In the genomic region with DNA sequence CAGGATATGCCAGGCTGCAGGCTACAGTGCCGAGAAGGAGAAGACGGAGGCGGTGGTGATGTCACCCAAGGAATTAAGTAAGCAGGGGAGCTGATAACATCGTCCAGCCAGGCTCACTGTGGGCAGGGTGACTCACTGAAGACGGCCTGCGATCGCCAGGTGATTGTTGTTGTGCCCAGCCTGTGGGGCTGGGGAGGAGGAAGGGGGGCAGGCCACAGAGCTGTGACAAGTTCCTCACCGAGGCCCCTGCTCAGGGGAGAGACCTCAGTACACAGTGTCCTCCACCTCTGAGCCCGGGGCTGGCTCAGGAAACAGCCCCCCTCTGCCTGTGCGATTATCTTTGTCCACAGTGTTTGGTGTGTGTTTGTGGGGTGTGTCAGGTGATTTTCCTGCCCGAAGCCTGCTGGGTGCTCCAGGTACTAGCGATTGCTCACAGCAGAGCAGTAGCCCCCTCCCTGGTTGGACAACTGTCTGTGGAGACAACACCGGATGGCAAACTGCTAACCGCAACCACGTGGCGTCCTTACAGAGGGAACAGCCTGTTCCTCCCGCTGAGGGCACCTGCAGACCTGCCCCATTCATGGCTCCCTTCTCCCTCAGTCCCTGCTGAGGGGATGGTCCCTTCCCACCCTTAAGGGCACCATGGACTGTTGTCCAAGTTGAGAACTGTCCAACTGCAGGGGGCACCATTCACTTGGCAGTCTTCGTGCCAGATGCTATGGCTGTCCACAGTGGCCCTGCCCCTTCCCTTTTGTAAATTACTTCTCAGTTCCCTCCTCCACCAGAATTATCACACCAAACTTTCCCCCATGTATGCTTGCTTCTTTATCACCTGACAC, we compare ENCODE assay signal across 1 cellular context.
TF ChIP-seq lines count a peak whose summit lies in the region.

No MANE protein-coding gene starts in this region.

TF ChIP-seq in HepG2, 621 proteins besides CTCF, POLR2A, EP300 and RAD21 (continued from another document):
- TF ChIP-seq HOXA9 (CRISPR knock-in tag; IDR thresholded peaks at IDR 0.05; ENCODE audit: borderline replicate concordance) (no peak), ZNF382 (CRISPR knock-in tag; IDR thresholded peaks at IDR 0.05; ENCODE audit: borderline replicate concordance) (no peak), NFKB2 (CRISPR knock-in tag; IDR thresholded peaks at IDR 0.05; ENCODE audit: borderline replicate concordance) (peak; percentile 87), ZSCAN31 (CRISPR knock-in tag; IDR thresholded peaks at IDR 0.05; ENCODE audit: low read depth) (no peak; the same call in 1 of the 2 replicates), LCORL (IDR thresholded peaks at IDR 0.05) (no peak), LCORL (CRISPR knock-in tag; IDR thresholded peaks at IDR 0.05) (peak; percentile 83), ZNF431 (CRISPR knock-in tag; IDR thresholded peaks at IDR 0.05; ENCODE audit: borderline replicate concordance, low read depth) (peak; percentile 72; the same call in 1 of the 2 replicates), FOXJ3 (CRISPR knock-in tag; IDR thresholded peaks at IDR 0.05; ENCODE audit: borderline replicate concordance) (0 out of 2 replicates have a peak, but pooled peaks have one; percentile 3), ZNF264 (CRISPR knock-in tag; IDR thresholded peaks at IDR 0.05) (0 out of 2 replicates have a peak, but pooled peaks have one; percentile 52), ZNF543 (CRISPR knock-in tag; IDR thresholded peaks at IDR 0.05) (0 out of 2 replicates have a peak, but pooled peaks have one; percentile 43), SALL2 (CRISPR knock-in tag; IDR thresholded peaks at IDR 0.05) (peak; percentile 60; the same call in 1 of the 2 replicates), SP140L (CRISPR knock-in tag; IDR thresholded peaks at IDR 0.05; ENCODE audit: borderline replicate concordance) (0 out of 2 replicates have a peak, but pooled peaks have one; percentile 15), ZNF790 (CRISPR knock-in tag; IDR thresholded peaks at IDR 0.05; ENCODE audit: borderline replicate concordance) (peak; percentile 85), ZNF607 (CRISPR knock-in tag; IDR thresholded peaks at IDR 0.05; ENCODE audit: borderline replicate concordance) (peak; percentile 51; the same call in 1 of the 2 replicates), RFX5 (IDR thresholded peaks at IDR 0.05; ENCODE audit: low read depth, low read length) (no peak), ZNF136 (CRISPR knock-in tag; IDR thresholded peaks at IDR 0.05; ENCODE audit: low read depth) (no peak; the same call in 1 of the 2 replicates), ZNF350 (CRISPR knock-in tag; IDR thresholded peaks at IDR 0.05; ENCODE audit: borderline replicate concordance, low read depth) (peak; percentile 71), ZMYM3 (CRISPR knock-in tag; IDR thresholded peaks at IDR 0.05) (peak; percentile 84), ZSCAN20 (CRISPR knock-in tag; IDR thresholded peaks at IDR 0.05; ENCODE audit: borderline replicate concordance) (no peak; the same call in 1 of the 2 replicates), NFE2L2 (IDR thresholded peaks at IDR 0.05; ENCODE audit: low read length) (no peak), GFI1 (CRISPR knock-in tag; IDR thresholded peaks at IDR 0.05; ENCODE audit: borderline replicate concordance) (0 out of 2 replicates have a peak, but pooled peaks have one; percentile 52), PHF21A (CRISPR knock-in tag; IDR thresholded peaks at IDR 0.05) (peak; percentile 89), ZNF263 (CRISPR knock-in tag; IDR thresholded peaks at IDR 0.05) (peak; percentile 77), NRL (CRISPR knock-in tag; IDR thresholded peaks at IDR 0.05; ENCODE audit: borderline replicate concordance) (peak; percentile 68), RARA (CRISPR knock-in tag; IDR thresholded peaks at IDR 0.05) (peak; percentile 76), ZNF552 (CRISPR knock-in tag; IDR thresholded peaks at IDR 0.05; ENCODE audit: borderline replicate concordance) (no peak; the same call in 1 of the 2 replicates), MLLT10 (CRISPR knock-in tag; IDR thresholded peaks at IDR 0.05) (no peak), ZNF577 (CRISPR knock-in tag; IDR thresholded peaks at IDR 0.05; ENCODE audit: borderline replicate concordance, low read depth) (no peak), ZNF451 (CRISPR knock-in tag; IDR thresholded peaks at IDR 0.05) (no peak), RFX1 (IDR thresholded peaks at IDR 0.05) (no peak), HNRNPH1 (optimal IDR thresholded peaks at IDR 0.05; ENCODE audit: low read depth, low read length) (no peak), ZC3H4 (CRISPR knock-in tag; IDR thresholded peaks at IDR 0.05; ENCODE audit: borderline replicate concordance) (peak; percentile 71; the same call in 1 of the 2 replicates), REPIN1 (CRISPR knock-in tag; IDR thresholded peaks at IDR 0.05; ENCODE audit: borderline replicate concordance, low read depth) (peak; percentile 74; the same call in 1 of the 2 replicates), ZBTB38 (CRISPR knock-in tag; IDR thresholded peaks at IDR 0.05) (peak; percentile 96), ARID2 (CRISPR knock-in tag; IDR thresholded peaks at IDR 0.05; ENCODE audit: borderline replicate concordance) (no peak), ZNF850 (CRISPR knock-in tag; conservative IDR thresholded peaks at IDR 0.05) (0 out of 2 replicates have a peak, but pooled peaks have one; percentile 36), ZNF557 (CRISPR knock-in tag; IDR thresholded peaks at IDR 0.05) (no peak), PHF8 (CRISPR knock-in tag; IDR thresholded peaks at IDR 0.05) (no peak)
- TF ChIP-seq, protein P1, sequence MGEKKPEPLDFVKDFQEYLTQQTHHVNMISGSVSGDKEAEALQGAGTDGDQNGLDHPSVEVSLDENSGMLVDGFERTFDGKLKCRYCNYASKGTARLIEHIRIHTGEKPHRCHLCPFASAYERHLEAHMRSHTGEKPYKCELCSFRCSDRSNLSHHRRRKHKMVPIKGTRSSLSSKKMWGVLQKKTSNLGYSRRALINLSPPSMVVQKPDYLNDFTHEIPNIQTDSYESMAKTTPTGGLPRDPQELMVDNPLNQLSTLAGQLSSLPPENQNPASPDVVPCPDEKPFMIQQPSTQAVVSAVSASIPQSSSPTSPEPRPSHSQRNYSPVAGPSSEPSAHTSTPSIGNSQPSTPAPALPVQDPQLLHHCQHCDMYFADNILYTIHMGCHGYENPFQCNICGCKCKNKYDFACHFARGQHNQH (CRISPR knock-in tag; IDR thresholded peaks at IDR 0.05): peak; percentile 91
- TF ChIP-seq, protein P2, sequence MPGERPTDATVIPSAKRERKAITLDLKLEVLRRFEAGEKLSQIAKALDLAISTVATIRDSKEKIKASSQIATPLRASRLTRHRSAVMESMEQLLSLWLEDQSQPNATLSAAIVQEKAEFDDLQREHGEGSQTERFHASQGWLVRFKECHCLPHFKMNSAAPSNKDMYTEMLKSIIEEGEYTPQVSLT (CRISPR knock-in tag; IDR thresholded peaks at IDR 0.05; ENCODE audit: borderline replicate concordance, low read depth): no peak
- TF ChIP-seq, protein P3, sequence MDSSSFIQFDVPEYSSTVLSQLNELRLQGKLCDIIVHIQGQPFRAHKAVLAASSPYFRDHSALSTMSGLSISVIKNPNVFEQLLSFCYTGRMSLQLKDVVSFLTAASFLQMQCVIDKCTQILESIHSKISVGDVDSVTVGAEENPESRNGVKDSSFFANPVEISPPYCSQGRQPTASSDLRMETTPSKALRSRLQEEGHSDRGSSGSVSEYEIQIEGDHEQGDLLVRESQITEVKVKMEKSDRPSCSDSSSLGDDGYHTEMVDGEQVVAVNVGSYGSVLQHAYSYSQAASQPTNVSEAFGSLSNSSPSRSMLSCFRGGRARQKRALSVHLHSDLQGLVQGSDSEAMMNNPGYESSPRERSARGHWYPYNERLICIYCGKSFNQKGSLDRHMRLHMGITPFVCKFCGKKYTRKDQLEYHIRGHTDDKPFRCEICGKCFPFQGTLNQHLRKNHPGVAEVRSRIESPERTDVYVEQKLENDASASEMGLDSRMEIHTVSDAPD (CRISPR knock-in tag; IDR thresholded peaks at IDR 0.05): 0 out of 2 replicates have a peak, but pooled peaks have one; percentile 10
- TF ChIP-seq, protein P4, sequence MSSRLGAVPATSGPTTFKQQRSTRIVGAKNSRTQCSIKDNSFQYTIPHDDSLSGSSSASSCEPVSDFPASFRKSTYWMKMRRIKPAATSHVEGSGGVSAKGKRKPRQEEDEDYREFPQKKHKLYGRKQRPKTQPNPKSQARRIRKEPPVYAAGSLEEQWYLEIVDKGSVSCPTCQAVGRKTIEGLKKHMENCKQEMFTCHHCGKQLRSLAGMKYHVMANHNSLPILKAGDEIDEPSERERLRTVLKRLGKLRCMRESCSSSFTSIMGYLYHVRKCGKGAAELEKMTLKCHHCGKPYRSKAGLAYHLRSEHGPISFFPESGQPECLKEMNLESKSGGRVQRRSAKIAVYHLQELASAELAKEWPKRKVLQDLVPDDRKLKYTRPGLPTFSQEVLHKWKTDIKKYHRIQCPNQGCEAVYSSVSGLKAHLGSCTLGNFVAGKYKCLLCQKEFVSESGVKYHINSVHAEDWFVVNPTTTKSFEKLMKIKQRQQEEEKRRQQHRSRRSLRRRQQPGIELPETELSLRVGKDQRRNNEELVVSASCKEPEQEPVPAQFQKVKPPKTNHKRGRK (CRISPR knock-in tag; IDR thresholded peaks at IDR 0.05): no peak
- TF ChIP-seq, protein P5, sequence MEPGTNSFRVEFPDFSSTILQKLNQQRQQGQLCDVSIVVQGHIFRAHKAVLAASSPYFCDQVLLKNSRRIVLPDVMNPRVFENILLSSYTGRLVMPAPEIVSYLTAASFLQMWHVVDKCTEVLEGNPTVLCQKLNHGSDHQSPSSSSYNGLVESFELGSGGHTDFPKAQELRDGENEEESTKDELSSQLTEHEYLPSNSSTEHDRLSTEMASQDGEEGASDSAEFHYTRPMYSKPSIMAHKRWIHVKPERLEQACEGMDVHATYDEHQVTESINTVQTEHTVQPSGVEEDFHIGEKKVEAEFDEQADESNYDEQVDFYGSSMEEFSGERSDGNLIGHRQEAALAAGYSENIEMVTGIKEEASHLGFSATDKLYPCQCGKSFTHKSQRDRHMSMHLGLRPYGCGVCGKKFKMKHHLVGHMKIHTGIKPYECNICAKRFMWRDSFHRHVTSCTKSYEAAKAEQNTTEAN (CRISPR knock-in tag; conservative IDR thresholded peaks at IDR 0.05): peak; percentile 61; the same call in 1 of the 2 replicates
- TF ChIP-seq, protein P6, sequence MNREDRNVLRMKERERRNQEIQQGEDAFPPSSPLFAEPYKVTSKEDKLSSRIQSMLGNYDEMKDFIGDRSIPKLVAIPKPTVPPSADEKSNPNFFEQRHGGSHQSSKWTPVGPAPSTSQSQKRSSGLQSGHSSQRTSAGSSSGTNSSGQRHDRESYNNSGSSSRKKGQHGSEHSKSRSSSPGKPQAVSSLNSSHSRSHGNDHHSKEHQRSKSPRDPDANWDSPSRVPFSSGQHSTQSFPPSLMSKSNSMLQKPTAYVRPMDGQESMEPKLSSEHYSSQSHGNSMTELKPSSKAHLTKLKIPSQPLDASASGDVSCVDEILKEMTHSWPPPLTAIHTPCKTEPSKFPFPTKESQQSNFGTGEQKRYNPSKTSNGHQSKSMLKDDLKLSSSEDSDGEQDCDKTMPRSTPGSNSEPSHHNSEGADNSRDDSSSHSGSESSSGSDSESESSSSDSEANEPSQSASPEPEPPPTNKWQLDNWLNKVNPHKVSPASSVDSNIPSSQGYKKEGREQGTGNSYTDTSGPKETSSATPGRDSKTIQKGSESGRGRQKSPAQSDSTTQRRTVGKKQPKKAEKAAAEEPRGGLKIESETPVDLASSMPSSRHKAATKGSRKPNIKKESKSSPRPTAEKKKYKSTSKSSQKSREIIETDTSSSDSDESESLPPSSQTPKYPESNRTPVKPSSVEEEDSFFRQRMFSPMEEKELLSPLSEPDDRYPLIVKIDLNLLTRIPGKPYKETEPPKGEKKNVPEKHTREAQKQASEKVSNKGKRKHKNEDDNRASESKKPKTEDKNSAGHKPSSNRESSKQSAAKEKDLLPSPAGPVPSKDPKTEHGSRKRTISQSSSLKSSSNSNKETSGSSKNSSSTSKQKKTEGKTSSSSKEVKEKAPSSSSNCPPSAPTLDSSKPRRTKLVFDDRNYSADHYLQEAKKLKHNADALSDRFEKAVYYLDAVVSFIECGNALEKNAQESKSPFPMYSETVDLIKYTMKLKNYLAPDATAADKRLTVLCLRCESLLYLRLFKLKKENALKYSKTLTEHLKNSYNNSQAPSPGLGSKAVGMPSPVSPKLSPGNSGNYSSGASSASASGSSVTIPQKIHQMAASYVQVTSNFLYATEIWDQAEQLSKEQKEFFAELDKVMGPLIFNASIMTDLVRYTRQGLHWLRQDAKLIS (CRISPR knock-in tag; IDR thresholded peaks at IDR 0.05): 0 out of 2 replicates have a peak, but pooled peaks have one; percentile 28
- TF ChIP-seq, protein P7, sequence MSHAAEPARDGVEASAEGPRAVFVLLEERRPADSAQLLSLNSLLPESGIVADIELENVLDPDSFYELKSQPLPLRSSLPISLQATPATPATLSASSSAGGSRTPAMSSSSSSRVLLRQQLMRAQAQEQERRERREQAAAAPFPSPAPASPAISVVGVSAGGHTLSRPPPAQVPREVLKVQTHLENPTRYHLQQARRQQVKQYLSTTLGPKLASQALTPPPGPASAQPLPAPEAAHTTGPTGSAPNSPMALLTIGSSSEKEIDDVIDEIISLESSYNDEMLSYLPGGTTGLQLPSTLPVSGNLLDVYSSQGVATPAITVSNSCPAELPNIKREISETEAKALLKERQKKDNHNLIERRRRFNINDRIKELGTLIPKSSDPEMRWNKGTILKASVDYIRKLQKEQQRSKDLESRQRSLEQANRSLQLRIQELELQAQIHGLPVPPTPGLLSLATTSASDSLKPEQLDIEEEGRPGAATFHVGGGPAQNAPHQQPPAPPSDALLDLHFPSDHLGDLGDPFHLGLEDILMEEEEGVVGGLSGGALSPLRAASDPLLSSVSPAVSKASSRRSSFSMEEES (CRISPR knock-in tag; IDR thresholded peaks at IDR 0.05): peak; percentile 89
- TF ChIP-seq, protein P8, sequence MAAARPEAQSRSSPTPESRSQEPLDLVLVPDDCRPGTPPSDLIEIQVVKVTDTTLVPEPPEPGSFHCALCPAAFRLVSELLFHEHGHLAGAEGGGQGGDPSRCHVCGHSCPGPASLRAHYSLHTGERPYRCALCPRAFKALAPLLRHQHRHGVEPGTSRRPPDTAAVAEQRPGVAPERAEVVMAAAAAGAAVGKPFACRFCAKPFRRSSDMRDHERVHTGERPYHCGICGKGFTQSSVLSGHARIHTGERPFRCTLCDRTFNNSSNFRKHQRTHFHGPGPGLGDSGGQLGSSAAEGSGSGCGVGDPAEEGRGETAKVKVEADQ (CRISPR knock-in tag; IDR thresholded peaks at IDR 0.05; ENCODE audit: borderline replicate concordance): no peak
- TF ChIP-seq, protein P9, sequence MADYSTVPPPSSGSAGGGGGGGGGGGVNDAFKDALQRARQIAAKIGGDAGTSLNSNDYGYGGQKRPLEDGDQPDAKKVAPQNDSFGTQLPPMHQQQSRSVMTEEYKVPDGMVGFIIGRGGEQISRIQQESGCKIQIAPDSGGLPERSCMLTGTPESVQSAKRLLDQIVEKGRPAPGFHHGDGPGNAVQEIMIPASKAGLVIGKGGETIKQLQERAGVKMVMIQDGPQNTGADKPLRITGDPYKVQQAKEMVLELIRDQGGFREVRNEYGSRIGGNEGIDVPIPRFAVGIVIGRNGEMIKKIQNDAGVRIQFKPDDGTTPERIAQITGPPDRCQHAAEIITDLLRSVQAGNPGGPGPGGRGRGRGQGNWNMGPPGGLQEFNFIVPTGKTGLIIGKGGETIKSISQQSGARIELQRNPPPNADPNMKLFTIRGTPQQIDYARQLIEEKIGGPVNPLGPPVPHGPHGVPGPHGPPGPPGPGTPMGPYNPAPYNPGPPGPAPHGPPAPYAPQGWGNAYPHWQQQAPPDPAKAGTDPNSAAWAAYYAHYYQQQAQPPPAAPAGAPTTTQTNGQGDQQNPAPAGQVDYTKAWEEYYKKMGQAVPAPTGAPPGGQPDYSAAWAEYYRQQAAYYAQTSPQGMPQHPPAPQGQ (CRISPR knock-in tag; IDR thresholded peaks at IDR 0.05; ENCODE audit: borderline replicate concordance): no peak
